31 cellular contexts compared by ENCODE assay signal in genomic region chr19:2481466-2481865, GRCh38.
"Had no signal": no experiment of that assay in that cellular context is flagged by ENCODE, and none has a peak within 500 bp of the region (broad histone marks: within the 10 kb centered on the region; RNA-seq: fewer than 3 reads in every experiment).

No MANE protein-coding gene starts in this region.

- H3K36me3 ChIP-seq: colonic mucosa, gastrocnemius medialis, ovary, WERI-Rb-1 had no signal

- H3K27ac ChIP-seq: body of pancreas, colonic mucosa, gastrocnemius medialis, hepatocyte, neutrophil, ovary, psoas muscle, upper lobe of right lung, WERI-Rb-1 had no signal

- H3K4me3 ChIP-seq: body of pancreas, colonic mucosa, gastrocnemius medialis, hepatocyte, ovary, psoas muscle, smooth muscle cell, upper lobe of right lung had no signal

- H3K4me2 ChIP-seq: hepatocyte, smooth muscle cell had no signal

- ATAC-seq: activated CD4-positive, CD25-positive, alpha-beta regulatory T cell treated with anti-CD3 and anti-CD28 coated beads, Interleukin-2, amount 50 U/mL, for 24 hours; activated T-helper 17 cell treated with anti-CD3 and anti-CD28 coated beads, Interleukin-2, amount 50 U/mL, for 72 hours; body of pancreas; gastrocnemius medialis; left cardiac atrium; left ventricle myocardium superior; psoas muscle; stimulated activated memory B cell treated with anti-CD40 and anti-IgM and Interleukin-4, amounts not matched to agents 10 μg/mL and 1 μg/mL and 100 μg/mL, for 72 hours; stimulated activated naive CD8-positive, alpha-beta T cell treated with anti-CD3 and anti-CD28 coated beads, Interleukin-15, amount 100 ng/mL, for 72 hours; T-helper 17 cell; upper lobe of right lung had no signal

- H3K27ac Mint-ChIP-seq: activated T-cell treated with anti-CD3 and anti-CD28 coated beads, Interleukin-2, amount 50 U/mL, for 24 hours; activated T-helper 17 cell treated with anti-CD3 and anti-CD28 coated beads, Interleukin-2, amount 50 U/mL, for 72 hours; stimulated activated memory B cell treated with anti-CD40 and anti-IgM and Interleukin-4, amounts not matched to agents 10 μg/mL and 1 μg/mL and 100 μg/mL, for 72 hours; stimulated activated naive CD8-positive, alpha-beta T cell treated with anti-CD3 and anti-CD28 coated beads, Interleukin-15, amount 100 ng/mL, for 72 hours; T-helper 17 cell had no signal

- H3K4me3 Mint-ChIP-seq: activated T-cell treated with anti-CD3 and anti-CD28 coated beads, Interleukin-2, amount 50 U/mL, for 24 hours; activated T-helper 17 cell treated with anti-CD3 and anti-CD28 coated beads, Interleukin-2, amount 50 U/mL, for 72 hours; stimulated activated memory B cell treated with anti-CD40 and anti-IgM and Interleukin-4, amounts not matched to agents 10 μg/mL and 1 μg/mL and 100 μg/mL, for 72 hours; stimulated activated naive CD8-positive, alpha-beta T cell treated with anti-CD3 and anti-CD28 coated beads, Interleukin-15, amount 100 ng/mL, for 72 hours; T-helper 17 cell had no signal

- DNase-seq: activated CD4-positive, alpha-beta T cell treated with anti-CD3 and anti-CD28 coated beads for 48 hours; activated CD4-positive, alpha-beta T cell treated with anti-CD3 and anti-CD28 coated beads, Interleukin-2, amount 50 U/mL, for 48 hours; activated CD8-positive, alpha-beta memory T cell treated with anti-CD3 and anti-CD28 coated beads, Interleukin-2, amount 50 U/mL, for 48 hours; activated gamma-delta T cell treated with Interleukin-2 at 50 U/mL for 16 hours; activated naive CD4-positive, alpha-beta T cell treated with anti-CD3 and anti-CD28 coated beads, Interleukin-2, amount 50 U/mL, for 16 hours; activated T-cell treated with anti-CD3 and anti-CD28 coated beads, Interleukin-2, amount 50 U/mL, for 24 hours; body of pancreas; colonic mucosa; effector CD8-positive, alpha-beta T cell; erythroblast; gastrocnemius medialis; glutamatergic neuron; left cardiac atrium; left ventricle myocardium superior; ovary; psoas muscle; stimulated activated CD4-positive, alpha-beta T cell treated with anti-CD3 and anti-CD28 coated beads, Interleukin-1b, Interleukin-23, amount 100 ng/mL, for 48 hours; stimulated activated CD4-positive, alpha-beta T cell treated with anti-CD3 and anti-CD28 coated beads, Interleukin-4, amount 100 ng/mL, for 4 hours; stimulated activated CD8-positive, alpha-beta memory T cell treated with anti-CD3 and anti-CD28 coated beads, Interleukin-4, amount 100 ng/mL, for 48 hours; stimulated activated naive CD8-positive, alpha-beta T cell treated with anti-CD3 and anti-CD28 coated beads, Interleukin-15, amount 100 ng/mL, for 72 hours; T-helper 17 cell; T1000; upper lobe of right lung; WERI-Rb-1 had no signal

- FAIRE-seq: keratinocyte had no signal

- H3K27me3 Mint-ChIP-seq: activated T-cell treated with anti-CD3 and anti-CD28 coated beads, Interleukin-2, amount 50 U/mL, for 24 hours; activated T-helper 17 cell treated with anti-CD3 and anti-CD28 coated beads, Interleukin-2, amount 50 U/mL, for 72 hours; stimulated activated memory B cell treated with anti-CD40 and anti-IgM and Interleukin-4, amounts not matched to agents 10 μg/mL and 1 μg/mL and 100 μg/mL, for 72 hours; stimulated activated naive CD8-positive, alpha-beta T cell treated with anti-CD3 and anti-CD28 coated beads, Interleukin-15, amount 100 ng/mL, for 72 hours; T-helper 17 cell had no signal

- H2AFZ ChIP-seq: hepatocyte had no signal

- H3K27me3 ChIP-seq: body of pancreas, colonic mucosa, gastrocnemius medialis, hepatocyte, neutrophil, ovary, upper lobe of right lung had no signal

- H3K9me3 ChIP-seq: body of pancreas, colonic mucosa, gastrocnemius medialis, neutrophil, psoas muscle had no signal

- H3K4me1 ChIP-seq: colonic mucosa had no signal
